Comparison of ENCODE assay signal across 10 cellular contexts in genomic region chr17:83084214-83084613, GRCh38.
DNase-seq lines count a peak whose midpoint lies in the region; ATAC-seq, FAIRE-seq and TF ChIP-seq lines count a peak whose summit lies in the region.
"Had no signal": no experiment of that assay in that cellular context is flagged by ENCODE, and none has a peak within 500 bp of the region (broad histone marks: within the 10 kb centered on the region; RNA-seq: fewer than 3 reads in every experiment).

No MANE protein-coding gene starts in this region.

- H3K4me3 ChIP-seq in AG04449 (ENCODE audit: low read depth, low read length) (peak overlapping the region; percentile 30), HUES6 (ENCODE audit: low read depth, low read length) (0 out of 2 replicates have a peak overlapping the region, but pooled peaks have one; percentile 9), neutrophil (ENCODE audit: low read depth in 1 of 2, low read length in 1 of 2) (no peak overlapping the region)

- H3K36me3 ChIP-seq in HUES6 (ENCODE audit: control insufficient read depth, insufficient read depth, low read length) = no peaks in the 10 kb centered on the region
- peaks cover 7% of the 10 kb centered on the region for H3K36me3 ChIP-seq in neutrophil

- CTCF ChIA-PET in AG04449 (lab: Yijun Ruan, JAX) = interaction anchor here (0.7 to 1.2 kb wide), 4 partner anchors 108 to 309 kb away, joined by 3 to 5 read pairs (median 3); no protein-coding TSS in a partner anchor

- H3K4me1 Mint-ChIP-seq in dendritic cell treated with granulocyte-macrophage colony-stimulating factor and Interleukin-4, amounts not matched to agents 40 ng/mL and 50 ng/mL, for 4 days (ENCODE audit: low read depth) = peaks cover 77% of the 10 kb centered on the region

- FAIRE-seq in D721Med (lab: Jason Lieb, UNC) = no peak

- no peak for ATAC-seq in HG03108 (IDR thresholded peaks at IDR 0.05; ENCODE audit: unreplicated experiment)

- peak overlapping the region; percentile 58 for H3K9ac ChIP-seq in HUES6 (ENCODE audit: low read length)

- H3K27me3 ChIP-seq in HUES6 (ENCODE audit: control insufficient read depth, insufficient read depth, low read length) (peaks cover 26% of the 10 kb centered on the region), neutrophil (peaks cover 67% of the 10 kb centered on the region)

- TF ChIP-seq CTCF in AG04449 (IDR thresholded peaks at IDR 0.05; ENCODE audit: insufficient read depth, low read length, missing control alignments) (no peak), neutrophil (IDR thresholded peaks at IDR 0.05) (no peak), D721Med (IDR thresholded peaks at IDR 0.05; ENCODE audit: insufficient read depth, missing control alignments) (no peak)

- peak overlapping the region; percentile 57 for H3K4me3 Mint-ChIP-seq in dendritic cell treated with granulocyte-macrophage colony-stimulating factor and Interleukin-4, amounts not matched to agents 40 ng/mL and 50 ng/mL, for 4 days

- H3K27ac ChIP-seq in HUES6 (ENCODE audit: low read depth, low read length) (peak overlapping the region; percentile 58; the same call in 1 of the 2 replicates), neutrophil (peak overlapping the region; percentile 31)

- POLR2A ChIA-PET in AG04449 (lab: Yijun Ruan, JAX) = no interaction called here

- no peaks in the 10 kb centered on the region for H3K9me3 Mint-ChIP-seq in dendritic cell treated with granulocyte-macrophage colony-stimulating factor and Interleukin-4, amounts not matched to agents 40 ng/mL and 50 ng/mL, for 4 days
- H3K9me3 Mint-ChIP-seq: activated naive CD4-positive, alpha-beta T cell treated with anti-CD3 and anti-CD28 coated beads, Interleukin-2, amount 50 U/mL, for 72 hours had no signal

- no peaks in the 10 kb centered on the region for H3K9me3 ChIP-seq in HUES6 (ENCODE audit: control insufficient read depth, insufficient read depth, low read depth, low read length)
- no peaks in the 10 kb centered on the region for H3K9me3 ChIP-seq in neutrophil

- peaks cover 83% of the 10 kb centered on the region for H3K36me3 Mint-ChIP-seq in dendritic cell treated with granulocyte-macrophage colony-stimulating factor and Interleukin-4, amounts not matched to agents 40 ng/mL and 50 ng/mL, for 4 days (ENCODE audit: low read depth)
- H3K36me3 Mint-ChIP-seq: activated naive CD4-positive, alpha-beta T cell treated with anti-CD3 and anti-CD28 coated beads, Interleukin-2, amount 50 U/mL, for 72 hours had no signal

- no peaks in the 10 kb centered on the region for H3K27me3 Mint-ChIP-seq in dendritic cell treated with granulocyte-macrophage colony-stimulating factor and Interleukin-4, amounts not matched to agents 40 ng/mL and 50 ng/mL, for 4 days

- H3K4me1 ChIP-seq in HUES6 (ENCODE audit: control insufficient read depth, insufficient read depth, low read length) = peaks cover 27% of the 10 kb centered on the region
- peaks cover 22 to 23% of the 10 kb centered on the region in 2 experiments for H3K4me1 ChIP-seq in neutrophil (ENCODE audit: control insufficient read depth in 1 of 2, insufficient read depth in 1 of 2, low read depth in 1 of 2, low read length in 1 of 2)

- DNase-seq in AG04449 (ENCODE audit: low read depth, low spot score) (no peak), NCI-H748 treated with DMSO at 0.1 percent for 48 hours (lab: John Stamatoyannopoulos, UW) (no peak), NCI-H524 treated with DMSO at 0.1 percent for 48 hours (lab: John Stamatoyannopoulos, UW) (no peak), D721Med (ENCODE audit: insufficient read length, low spot score) (no peak)
- DNase-seq: NCI-H2171 treated with DMSO at 0.1 percent for 48 hours had no signal

- intact Hi-C loops in dendritic cell treated with granulocyte-macrophage colony-stimulating factor and Interleukin-4, amounts not matched to agents 40 ng/mL and 50 ng/mL, for 4 days (cut with micrococcal nuclease) = loop anchor here (2.0 to 5.0 kb wide), 2 partner anchors 122 to 301 kb away; no protein-coding TSS in a partner anchor

- H3K27ac Mint-ChIP-seq in dendritic cell treated with granulocyte-macrophage colony-stimulating factor and Interleukin-4, amounts not matched to agents 40 ng/mL and 50 ng/mL, for 4 days = peak overlapping the region; percentile 72

Comparison
In these comparisons a context has a peak if more than half of its experiments do, and no peak if none do; other contexts are left out.
1. H3K4me3 ChIP-seq: peak in AG04449 (single experiment) and HUES6 (single experiment); none in neutrophil (0 of 2).